Comparison of ENCODE assay signal across 11 cellular contexts in genomic region chr2:118090387-118091139, GRCh38. TPM values are rescaled to one million over a fixed set of nuclear protein-coding genes. Genes with fewer than 3 reads are reported as not detected.
DNase-seq lines count a peak whose midpoint lies in the region; ATAC-seq and TF ChIP-seq lines count a peak whose summit lies in the region.
"Had no signal": no experiment of that assay in that cellular context is flagged by ENCODE, and none has a peak within 500 bp of the region (broad histone marks: within the 10 kb centered on the region; RNA-seq: fewer than 3 reads in every experiment).

No MANE protein-coding gene starts in this region.

- peak overlapping the region; percentile 85; the same call in 1 of the 2 replicates for H3K4me3 ChIP-seq in iPS-20b (ENCODE audit: low read length)

- no peak overlapping the region; the same call in 1 of the 2 replicates for H3K9ac ChIP-seq in iPS-20b (ENCODE audit: low read depth, low read length)

- DNase-seq in activated naive CD4-positive, alpha-beta T cell (lab: John Stamatoyannopoulos, UW) = no peak
- DNase-seq in activated CD4-positive, alpha-beta memory T cell treated with anti-CD3 and anti-CD28 coated beads, Interleukin-2, amount 10 ng/mL, durations not matched to agents 7 days and 5 days = no peak
- DNase-seq in type B pancreatic cell (ENCODE audit: extremely low spot score, unreplicated experiment) = no peak
- no peak for DNase-seq in GM10266 (ENCODE audit: extremely low spot score)
- no peak for DNase-seq in NCI-H82 (lab: John Stamatoyannopoulos, UW)
- DNase-seq: activated gamma-delta T cell treated with Interleukin-2 at 50 U/mL for 16 hours; effector CD8-positive, alpha-beta T cell; stimulated activated CD4-positive, alpha-beta T cell treated with anti-CD3 and anti-CD28 coated beads, Interleukin-4, amount 100 ng/mL, for 1 hour had no signal

- ATAC-seq in HG03135 (IDR thresholded peaks at IDR 0.05; ENCODE audit: unreplicated experiment) = no peak

- H3K27ac Mint-ChIP-seq in activated naive CD4-positive, alpha-beta T cell treated with anti-CD3 and anti-CD28 coated beads, Interleukin-2, amount 50 U/mL, for 24 hours = no peak overlapping the region
- no peak overlapping the region for H3K27ac Mint-ChIP-seq in activated CD4-positive, alpha-beta memory T cell treated with anti-CD3 and anti-CD28 coated beads, Interleukin-2, amount 10 ng/mL, durations not matched to agents 7 days and 5 days
- H3K27ac Mint-ChIP-seq in type B pancreatic cell = no peak overlapping the region

- no peak for TF ChIP-seq CTCF in type B pancreatic cell (conservative IDR thresholded peaks at IDR 0.05)
- TF ChIP-seq CTCF in GM10266 (IDR thresholded peaks at IDR 0.05; ENCODE audit: control insufficient read depth, insufficient read depth, low read depth, missing control alignments) = no peak

- H3K36me3 ChIP-seq in iPS-20b (ENCODE audit: insufficient read depth, low read depth, low read length) = no peaks in the 10 kb centered on the region

- CTCF ChIA-PET in activated CD4-positive, alpha-beta memory T cell treated with anti-CD3 and anti-CD28 coated beads, Interleukin-2, amount 10 ng/mL, durations not matched to agents 7 days and 5 days (lab: Charles Lee) = interaction anchor here (1.2 to 1.6 kb wide), 3 partner anchors 44 to 276 kb away, joined by 3 to 4 read pairs (median 3); partner anchors contain the start of gene DDX18

- H3K4me1 Mint-ChIP-seq in activated naive CD4-positive, alpha-beta T cell treated with anti-CD3 and anti-CD28 coated beads, Interleukin-2, amount 50 U/mL, for 24 hours = peaks cover 35% of the 10 kb centered on the region
- H3K4me1 Mint-ChIP-seq in activated CD4-positive, alpha-beta memory T cell treated with anti-CD3 and anti-CD28 coated beads, Interleukin-2, amount 10 ng/mL, durations not matched to agents 7 days and 5 days = peaks cover 32% of the 10 kb centered on the region
- H3K4me1 Mint-ChIP-seq in type B pancreatic cell (ENCODE audit: unreplicated experiment) = peaks cover 23% of the 10 kb centered on the region

- peak overlapping the region; percentile 34 for H3K4me3 Mint-ChIP-seq in activated naive CD4-positive, alpha-beta T cell treated with anti-CD3 and anti-CD28 coated beads, Interleukin-2, amount 50 U/mL, for 24 hours
- peak overlapping the region; percentile 12 for H3K4me3 Mint-ChIP-seq in activated CD4-positive, alpha-beta memory T cell treated with anti-CD3 and anti-CD28 coated beads, Interleukin-2, amount 10 ng/mL, durations not matched to agents 7 days and 5 days
- peak overlapping the region; percentile 76 for H3K4me3 Mint-ChIP-seq in type B pancreatic cell

- H3K9me3 ChIP-seq in iPS-20b (ENCODE audit: insufficient read depth, low read depth, low read length) = no peaks in the 10 kb centered on the region

- POLR2A ChIA-PET in activated CD4-positive, alpha-beta memory T cell treated with anti-CD3 and anti-CD28 coated beads, Interleukin-2, amount 10 ng/mL, durations not matched to agents 7 days and 5 days (lab: Charles Lee) = interaction anchor here (0.8 kb wide), 1 partner anchor 14 kb away, joined by 3 read pairs; no protein-coding TSS in a partner anchor

- H3K4me1 ChIP-seq in iPS-20b (ENCODE audit: insufficient read depth, low read length) = peaks cover 12% of the 10 kb centered on the region

- no peaks in the 10 kb centered on the region for H3K27me3 ChIP-seq in iPS-20b (ENCODE audit: insufficient read depth, low read length)

- H3K36me3 Mint-ChIP-seq in activated naive CD4-positive, alpha-beta T cell treated with anti-CD3 and anti-CD28 coated beads, Interleukin-2, amount 50 U/mL, for 24 hours = no peaks in the 10 kb centered on the region
- peaks cover 6% of the 10 kb centered on the region for H3K36me3 Mint-ChIP-seq in activated CD4-positive, alpha-beta memory T cell treated with anti-CD3 and anti-CD28 coated beads, Interleukin-2, amount 10 ng/mL, durations not matched to agents 7 days and 5 days (ENCODE audit: low read depth)
- no peaks in the 10 kb centered on the region for H3K36me3 Mint-ChIP-seq in type B pancreatic cell

- H3K27me3 Mint-ChIP-seq in activated naive CD4-positive, alpha-beta T cell treated with anti-CD3 and anti-CD28 coated beads, Interleukin-2, amount 50 U/mL, for 24 hours = no peaks in the 10 kb centered on the region
- H3K27me3 Mint-ChIP-seq in activated CD4-positive, alpha-beta memory T cell treated with anti-CD3 and anti-CD28 coated beads, Interleukin-2, amount 10 ng/mL, durations not matched to agents 7 days and 5 days = no peaks in the 10 kb centered on the region
- H3K27me3 Mint-ChIP-seq in type B pancreatic cell = no peaks in the 10 kb centered on the region

- no peaks in the 10 kb centered on the region for H3K9me3 Mint-ChIP-seq in activated naive CD4-positive, alpha-beta T cell treated with anti-CD3 and anti-CD28 coated beads, Interleukin-2, amount 50 U/mL, for 24 hours
- H3K9me3 Mint-ChIP-seq in activated CD4-positive, alpha-beta memory T cell treated with anti-CD3 and anti-CD28 coated beads, Interleukin-2, amount 10 ng/mL, durations not matched to agents 7 days and 5 days = no peaks in the 10 kb centered on the region
- peaks cover 5% of the 10 kb centered on the region for H3K9me3 Mint-ChIP-seq in type B pancreatic cell

- no peak overlapping the region for H3K27ac ChIP-seq in iPS-20b (ENCODE audit: low read length)

RNA-seq across cellular contexts. Expression of gene INSIG2, which starts 2.3 kb away (rescaled TPM):
- 10 to 100 TPM; 38.2 to 40.9 TPM for total RNA-seq in activated CD4-positive, alpha-beta memory T cell treated with anti-CD3 and anti-CD28 coated beads, Interleukin-2, amount 10 ng/mL, durations not matched to agents 7 days and 5 days
- 18.7 and 22.7 TPM in 2 replicates for total RNA-seq in type B pancreatic cell (ENCODE audit: low replicate concordance)

Comparison
In these comparisons a context has a peak if more than half of its experiments do, and no peak if none do; other contexts are left out.
1. H3K4me3 Mint-ChIP-seq: peak in every context shown above with its lines; median percentile 76 in type B pancreatic cell; 34 in activated naive CD4-positive, alpha-beta T cell treated with anti-CD3 and anti-CD28 coated beads, Interleukin-2, amount 50 U/mL, for 24 hours; 12 in activated CD4-positive, alpha-beta memory T cell treated with anti-CD3 and anti-CD28 coated beads, Interleukin-2, amount 10 ng/mL, durations not matched to agents 7 days and 5 days.